ENCODE assay signal across 2 cellular contexts in the genomic region with DNA sequence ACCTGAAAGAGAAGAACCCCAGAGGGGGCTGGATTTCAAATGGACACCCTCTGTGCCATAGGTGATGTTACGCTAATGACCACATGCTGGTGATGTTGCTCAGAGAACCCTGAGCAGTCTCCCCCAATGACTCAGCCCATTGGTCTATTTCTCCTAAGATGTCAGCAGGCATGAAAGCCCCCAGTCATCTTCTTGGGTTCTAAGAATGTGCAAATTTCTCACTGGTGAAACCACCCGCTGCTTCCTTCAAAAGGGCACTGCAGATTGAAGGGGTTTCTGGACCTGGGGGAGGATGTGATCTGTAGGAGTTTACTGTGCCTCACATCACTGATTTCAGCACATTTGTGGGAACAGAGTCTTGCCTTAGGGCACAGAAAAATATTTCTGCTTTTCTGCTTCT.
TF ChIP-seq lines count a peak whose summit lies in the region.

No MANE protein-coding gene starts in this region.

TF ChIP-seq in GM23338, 12 proteins besides CTCF, POLR2A, EP300 and RAD21 (continued from another document):
- TF ChIP-seq, protein P1, sequence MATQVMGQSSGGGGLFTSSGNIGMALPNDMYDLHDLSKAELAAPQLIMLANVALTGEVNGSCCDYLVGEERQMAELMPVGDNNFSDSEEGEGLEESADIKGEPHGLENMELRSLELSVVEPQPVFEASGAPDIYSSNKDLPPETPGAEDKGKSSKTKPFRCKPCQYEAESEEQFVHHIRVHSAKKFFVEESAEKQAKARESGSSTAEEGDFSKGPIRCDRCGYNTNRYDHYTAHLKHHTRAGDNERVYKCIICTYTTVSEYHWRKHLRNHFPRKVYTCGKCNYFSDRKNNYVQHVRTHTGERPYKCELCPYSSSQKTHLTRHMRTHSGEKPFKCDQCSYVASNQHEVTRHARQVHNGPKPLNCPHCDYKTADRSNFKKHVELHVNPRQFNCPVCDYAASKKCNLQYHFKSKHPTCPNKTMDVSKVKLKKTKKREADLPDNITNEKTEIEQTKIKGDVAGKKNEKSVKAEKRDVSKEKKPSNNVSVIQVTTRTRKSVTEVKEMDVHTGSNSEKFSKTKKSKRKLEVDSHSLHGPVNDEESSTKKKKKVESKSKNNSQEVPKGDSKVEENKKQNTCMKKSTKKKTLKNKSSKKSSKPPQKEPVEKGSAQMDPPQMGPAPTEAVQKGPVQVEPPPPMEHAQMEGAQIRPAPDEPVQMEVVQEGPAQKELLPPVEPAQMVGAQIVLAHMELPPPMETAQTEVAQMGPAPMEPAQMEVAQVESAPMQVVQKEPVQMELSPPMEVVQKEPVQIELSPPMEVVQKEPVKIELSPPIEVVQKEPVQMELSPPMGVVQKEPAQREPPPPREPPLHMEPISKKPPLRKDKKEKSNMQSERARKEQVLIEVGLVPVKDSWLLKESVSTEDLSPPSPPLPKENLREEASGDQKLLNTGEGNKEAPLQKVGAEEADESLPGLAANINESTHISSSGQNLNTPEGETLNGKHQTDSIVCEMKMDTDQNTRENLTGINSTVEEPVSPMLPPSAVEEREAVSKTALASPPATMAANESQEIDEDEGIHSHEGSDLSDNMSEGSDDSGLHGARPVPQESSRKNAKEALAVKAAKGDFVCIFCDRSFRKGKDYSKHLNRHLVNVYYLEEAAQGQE (IDR thresholded peaks at IDR 0.05; ENCODE audit: unreplicated experiment) = no peak
- TF ChIP-seq JUNB (IDR thresholded peaks at IDR 0.05; ENCODE audit: unreplicated experiment) (no peak), EZH2phosphoT487 (IDR thresholded peaks at IDR 0.05; ENCODE audit: unreplicated experiment) (no peak), ZNF114 (CRISPR knock-in tag; IDR thresholded peaks at IDR 0.05) (no peak), NANOG (IDR thresholded peaks at IDR 0.05; ENCODE audit: borderline replicate concordance) (no peak), EZH2 (IDR thresholded peaks at IDR 0.05; ENCODE audit: low read depth, unreplicated experiment) (no peak), POLR2AphosphoS5 (IDR thresholded peaks at IDR 0.05; ENCODE audit: low read depth) (no peak)
- TF ChIP-seq, protein P2, sequence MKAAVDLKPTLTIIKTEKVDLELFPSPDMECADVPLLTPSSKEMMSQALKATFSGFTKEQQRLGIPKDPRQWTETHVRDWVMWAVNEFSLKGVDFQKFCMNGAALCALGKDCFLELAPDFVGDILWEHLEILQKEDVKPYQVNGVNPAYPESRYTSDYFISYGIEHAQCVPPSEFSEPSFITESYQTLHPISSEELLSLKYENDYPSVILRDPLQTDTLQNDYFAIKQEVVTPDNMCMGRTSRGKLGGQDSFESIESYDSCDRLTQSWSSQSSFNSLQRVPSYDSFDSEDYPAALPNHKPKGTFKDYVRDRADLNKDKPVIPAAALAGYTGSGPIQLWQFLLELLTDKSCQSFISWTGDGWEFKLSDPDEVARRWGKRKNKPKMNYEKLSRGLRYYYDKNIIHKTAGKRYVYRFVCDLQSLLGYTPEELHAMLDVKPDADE (IDR thresholded peaks at IDR 0.05) = no peak
- TF ChIP-seq, protein P3, sequence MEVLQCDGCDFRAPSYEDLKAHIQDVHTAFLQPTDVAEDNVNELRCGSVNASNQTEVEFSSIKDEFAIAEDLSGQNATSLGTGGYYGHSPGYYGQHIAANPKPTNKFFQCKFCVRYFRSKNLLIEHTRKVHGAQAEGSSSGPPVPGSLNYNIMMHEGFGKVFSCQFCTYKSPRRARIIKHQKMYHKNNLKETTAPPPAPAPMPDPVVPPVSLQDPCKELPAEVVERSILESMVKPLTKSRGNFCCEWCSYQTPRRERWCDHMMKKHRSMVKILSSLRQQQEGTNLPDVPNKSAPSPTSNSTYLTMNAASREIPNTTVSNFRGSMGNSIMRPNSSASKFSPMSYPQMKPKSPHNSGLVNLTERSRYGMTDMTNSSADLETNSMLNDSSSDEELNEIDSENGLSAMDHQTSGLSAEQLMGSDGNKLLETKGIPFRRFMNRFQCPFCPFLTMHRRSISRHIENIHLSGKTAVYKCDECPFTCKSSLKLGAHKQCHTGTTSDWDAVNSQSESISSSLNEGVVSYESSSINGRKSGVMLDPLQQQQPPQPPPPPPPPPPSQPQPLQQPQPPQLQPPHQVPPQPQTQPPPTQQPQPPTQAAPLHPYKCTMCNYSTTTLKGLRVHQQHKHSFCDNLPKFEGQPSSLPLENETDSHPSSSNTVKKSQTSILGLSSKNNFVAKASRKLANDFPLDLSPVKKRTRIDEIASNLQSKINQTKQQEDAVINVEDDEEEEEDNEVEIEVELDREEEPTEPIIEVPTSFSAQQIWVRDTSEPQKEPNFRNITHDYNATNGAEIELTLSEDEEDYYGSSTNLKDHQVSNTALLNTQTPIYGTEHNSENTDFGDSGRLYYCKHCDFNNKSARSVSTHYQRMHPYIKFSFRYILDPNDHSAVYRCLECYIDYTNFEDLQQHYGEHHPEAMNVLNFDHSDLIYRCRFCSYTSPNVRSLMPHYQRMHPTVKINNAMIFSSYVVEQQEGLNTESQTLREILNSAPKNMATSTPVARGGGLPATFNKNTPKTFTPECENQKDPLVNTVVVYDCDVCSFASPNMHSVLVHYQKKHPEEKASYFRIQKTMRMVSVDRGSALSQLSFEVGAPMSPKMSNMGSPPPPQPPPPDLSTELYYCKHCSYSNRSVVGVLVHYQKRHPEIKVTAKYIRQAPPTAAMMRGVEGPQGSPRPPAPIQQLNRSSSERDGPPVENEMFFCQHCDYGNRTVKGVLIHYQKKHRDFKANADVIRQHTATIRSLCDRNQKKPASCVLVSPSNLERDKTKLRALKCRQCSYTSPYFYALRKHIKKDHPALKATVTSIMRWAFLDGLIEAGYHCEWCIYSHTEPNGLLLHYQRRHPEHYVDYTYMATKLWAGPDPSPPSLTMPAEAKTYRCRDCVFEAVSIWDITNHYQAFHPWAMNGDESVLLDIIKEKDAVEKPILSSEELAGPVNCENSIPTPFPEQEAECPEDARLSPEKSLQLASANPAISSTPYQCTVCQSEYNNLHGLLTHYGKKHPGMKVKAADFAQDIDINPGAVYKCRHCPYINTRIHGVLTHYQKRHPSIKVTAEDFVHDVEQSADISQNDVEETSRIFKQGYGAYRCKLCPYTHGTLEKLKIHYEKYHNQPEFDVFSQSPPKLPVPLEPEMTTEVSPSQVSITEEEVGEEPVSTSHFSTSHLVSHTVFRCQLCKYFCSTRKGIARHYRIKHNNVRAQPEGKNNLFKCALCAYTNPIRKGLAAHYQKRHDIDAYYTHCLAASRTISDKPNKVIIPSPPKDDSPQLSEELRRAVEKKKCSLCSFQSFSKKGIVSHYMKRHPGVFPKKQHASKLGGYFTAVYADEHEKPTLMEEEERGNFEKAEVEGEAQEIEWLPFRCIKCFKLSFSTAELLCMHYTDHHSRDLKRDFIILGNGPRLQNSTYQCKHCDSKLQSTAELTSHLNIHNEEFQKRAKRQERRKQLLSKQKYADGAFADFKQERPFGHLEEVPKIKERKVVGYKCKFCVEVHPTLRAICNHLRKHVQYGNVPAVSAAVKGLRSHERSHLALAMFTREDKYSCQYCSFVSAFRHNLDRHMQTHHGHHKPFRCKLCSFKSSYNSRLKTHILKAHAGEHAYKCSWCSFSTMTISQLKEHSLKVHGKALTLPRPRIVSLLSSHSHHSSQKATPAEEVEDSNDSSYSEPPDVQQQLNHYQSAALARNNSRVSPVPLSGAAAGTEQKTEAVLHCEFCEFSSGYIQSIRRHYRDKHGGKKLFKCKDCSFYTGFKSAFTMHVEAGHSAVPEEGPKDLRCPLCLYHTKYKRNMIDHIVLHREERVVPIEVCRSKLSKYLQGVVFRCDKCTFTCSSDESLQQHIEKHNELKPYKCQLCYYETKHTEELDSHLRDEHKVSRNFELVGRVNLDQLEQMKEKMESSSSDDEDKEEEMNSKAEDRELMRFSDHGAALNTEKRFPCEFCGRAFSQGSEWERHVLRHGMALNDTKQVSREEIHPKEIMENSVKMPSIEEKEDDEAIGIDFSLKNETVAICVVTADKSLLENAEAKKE (CRISPR knock-in tag; IDR thresholded peaks at IDR 0.05) = no peak

TF ChIP-seq in HepG2, 621 proteins besides CTCF, POLR2A, EP300 and RAD21 (continued from another document):
- TF ChIP-seq, protein P4, sequence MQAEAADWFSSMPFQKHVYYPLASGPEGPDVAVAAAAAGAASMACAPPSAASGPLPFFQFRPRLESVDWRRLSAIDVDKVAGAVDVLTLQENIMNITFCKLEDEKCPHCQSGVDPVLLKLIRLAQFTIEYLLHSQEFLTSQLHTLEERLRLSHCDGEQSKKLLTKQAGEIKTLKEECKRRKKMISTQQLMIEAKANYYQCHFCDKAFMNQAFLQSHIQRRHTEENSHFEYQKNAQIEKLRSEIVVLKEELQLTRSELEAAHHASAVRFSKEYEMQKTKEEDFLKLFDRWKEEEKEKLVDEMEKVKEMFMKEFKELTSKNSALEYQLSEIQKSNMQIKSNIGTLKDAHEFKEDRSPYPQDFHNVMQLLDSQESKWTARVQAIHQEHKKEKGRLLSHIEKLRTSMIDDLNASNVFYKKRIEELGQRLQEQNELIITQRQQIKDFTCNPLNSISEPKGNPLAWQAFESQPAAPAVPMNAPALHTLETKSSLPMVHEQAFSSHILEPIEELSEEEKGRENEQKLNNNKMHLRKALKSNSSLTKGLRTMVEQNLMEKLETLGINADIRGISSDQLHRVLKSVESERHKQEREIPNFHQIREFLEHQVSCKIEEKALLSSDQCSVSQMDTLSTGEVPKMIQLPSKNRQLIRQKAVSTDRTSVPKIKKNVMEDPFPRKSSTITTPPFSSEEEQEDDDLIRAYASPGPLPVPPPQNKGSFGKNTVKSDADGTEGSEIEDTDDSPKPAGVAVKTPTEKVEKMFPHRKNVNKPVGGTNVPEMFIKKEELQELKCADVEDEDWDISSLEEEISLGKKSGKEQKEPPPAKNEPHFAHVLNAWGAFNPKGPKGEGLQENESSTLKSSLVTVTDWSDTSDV (CRISPR knock-in tag; IDR thresholded peaks at IDR 0.05) = no peak
- TF ChIP-seq, protein P5, sequence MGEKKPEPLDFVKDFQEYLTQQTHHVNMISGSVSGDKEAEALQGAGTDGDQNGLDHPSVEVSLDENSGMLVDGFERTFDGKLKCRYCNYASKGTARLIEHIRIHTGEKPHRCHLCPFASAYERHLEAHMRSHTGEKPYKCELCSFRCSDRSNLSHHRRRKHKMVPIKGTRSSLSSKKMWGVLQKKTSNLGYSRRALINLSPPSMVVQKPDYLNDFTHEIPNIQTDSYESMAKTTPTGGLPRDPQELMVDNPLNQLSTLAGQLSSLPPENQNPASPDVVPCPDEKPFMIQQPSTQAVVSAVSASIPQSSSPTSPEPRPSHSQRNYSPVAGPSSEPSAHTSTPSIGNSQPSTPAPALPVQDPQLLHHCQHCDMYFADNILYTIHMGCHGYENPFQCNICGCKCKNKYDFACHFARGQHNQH (CRISPR knock-in tag; IDR thresholded peaks at IDR 0.05) = no peak
- TF ChIP-seq BRCA1 (CRISPR knock-in tag; IDR thresholded peaks at IDR 0.05) = no peak
- no peak for TF ChIP-seq SP5 (CRISPR knock-in tag; IDR thresholded peaks at IDR 0.05; ENCODE audit: borderline replicate concordance, low read depth)
- TF ChIP-seq, protein P6, sequence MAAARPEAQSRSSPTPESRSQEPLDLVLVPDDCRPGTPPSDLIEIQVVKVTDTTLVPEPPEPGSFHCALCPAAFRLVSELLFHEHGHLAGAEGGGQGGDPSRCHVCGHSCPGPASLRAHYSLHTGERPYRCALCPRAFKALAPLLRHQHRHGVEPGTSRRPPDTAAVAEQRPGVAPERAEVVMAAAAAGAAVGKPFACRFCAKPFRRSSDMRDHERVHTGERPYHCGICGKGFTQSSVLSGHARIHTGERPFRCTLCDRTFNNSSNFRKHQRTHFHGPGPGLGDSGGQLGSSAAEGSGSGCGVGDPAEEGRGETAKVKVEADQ (CRISPR knock-in tag; IDR thresholded peaks at IDR 0.05; ENCODE audit: borderline replicate concordance) = no peak
- TF ChIP-seq ZNF10 (CRISPR knock-in tag; IDR thresholded peaks at IDR 0.05; ENCODE audit: borderline replicate concordance, low read depth) = no peak
